In the genomic region with DNA sequence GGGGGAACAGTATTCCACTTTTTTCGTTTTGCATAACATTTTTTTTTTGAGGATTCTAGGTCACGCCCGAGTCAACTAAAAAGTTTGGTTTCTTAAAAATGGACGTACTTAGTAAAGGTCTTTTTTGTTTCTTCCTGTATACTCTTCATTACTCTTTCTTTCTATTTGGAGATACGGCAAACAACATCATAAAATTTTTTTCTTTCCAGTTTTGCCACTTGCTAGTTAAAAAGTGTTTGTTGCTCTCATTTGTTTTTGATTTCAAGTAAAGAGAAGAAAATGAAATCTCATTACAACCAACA, we compare ENCODE assay signal across 1 cellular context.
TF ChIP-seq lines count a peak whose summit lies in the region.

No MANE protein-coding gene starts in this region.

TF ChIP-seq in HEK293, 187 proteins besides CTCF, POLR2A, EP300 and RAD21 (continued from another document):
- TF ChIP-seq PRDM2 (tag by site-specific recombination; IDR thresholded peaks at IDR 0.05; ENCODE audit: borderline replicate concordance), result no peak
- TF ChIP-seq ZNF518A (tag by site-specific recombination; conservative IDR thresholded peaks at IDR 0.05; ENCODE audit: low read depth), result no peak
- TF ChIP-seq ZNF362 (tag by site-specific recombination; IDR thresholded peaks at IDR 0.05), result peak; percentile 97
- no peak for TF ChIP-seq ZNF175 (tag by site-specific recombination; IDR thresholded peaks at IDR 0.05)
- no peak for TF ChIP-seq ZNF2 (tag by site-specific recombination; IDR thresholded peaks at IDR 0.05)
- no peak for TF ChIP-seq ZFP41 (tag by site-specific recombination; IDR thresholded peaks at IDR 0.05; ENCODE audit: borderline replicate concordance)
- no peak for TF ChIP-seq ZNF76 (tag by site-specific recombination; IDR thresholded peaks at IDR 0.05; ENCODE audit: borderline replicate concordance, low read depth)
- TF ChIP-seq ZNF366 (tag by site-specific recombination; conservative IDR thresholded peaks at IDR 0.05), result peak; percentile 14; the same call in 1 of the 2 replicates
- no peak for TF ChIP-seq ZSCAN16 (tag by site-specific recombination; IDR thresholded peaks at IDR 0.05)
- TF ChIP-seq ZBTB17 (tag by site-specific recombination; IDR thresholded peaks at IDR 0.05), result 0 out of 2 replicates have a peak, but pooled peaks have one; percentile 8
- TF ChIP-seq SP3 (tag by site-specific recombination; IDR thresholded peaks at IDR 0.05), result no peak
- peak; percentile 100 for TF ChIP-seq PRDM6 (tag by site-specific recombination; IDR thresholded peaks at IDR 0.05)
- TF ChIP-seq ZNF146 (tag by site-specific recombination; IDR thresholded peaks at IDR 0.05), result no peak
- no peak for TF ChIP-seq ZNF707 (tag by site-specific recombination; IDR thresholded peaks at IDR 0.05)
- TF ChIP-seq, protein P1, sequence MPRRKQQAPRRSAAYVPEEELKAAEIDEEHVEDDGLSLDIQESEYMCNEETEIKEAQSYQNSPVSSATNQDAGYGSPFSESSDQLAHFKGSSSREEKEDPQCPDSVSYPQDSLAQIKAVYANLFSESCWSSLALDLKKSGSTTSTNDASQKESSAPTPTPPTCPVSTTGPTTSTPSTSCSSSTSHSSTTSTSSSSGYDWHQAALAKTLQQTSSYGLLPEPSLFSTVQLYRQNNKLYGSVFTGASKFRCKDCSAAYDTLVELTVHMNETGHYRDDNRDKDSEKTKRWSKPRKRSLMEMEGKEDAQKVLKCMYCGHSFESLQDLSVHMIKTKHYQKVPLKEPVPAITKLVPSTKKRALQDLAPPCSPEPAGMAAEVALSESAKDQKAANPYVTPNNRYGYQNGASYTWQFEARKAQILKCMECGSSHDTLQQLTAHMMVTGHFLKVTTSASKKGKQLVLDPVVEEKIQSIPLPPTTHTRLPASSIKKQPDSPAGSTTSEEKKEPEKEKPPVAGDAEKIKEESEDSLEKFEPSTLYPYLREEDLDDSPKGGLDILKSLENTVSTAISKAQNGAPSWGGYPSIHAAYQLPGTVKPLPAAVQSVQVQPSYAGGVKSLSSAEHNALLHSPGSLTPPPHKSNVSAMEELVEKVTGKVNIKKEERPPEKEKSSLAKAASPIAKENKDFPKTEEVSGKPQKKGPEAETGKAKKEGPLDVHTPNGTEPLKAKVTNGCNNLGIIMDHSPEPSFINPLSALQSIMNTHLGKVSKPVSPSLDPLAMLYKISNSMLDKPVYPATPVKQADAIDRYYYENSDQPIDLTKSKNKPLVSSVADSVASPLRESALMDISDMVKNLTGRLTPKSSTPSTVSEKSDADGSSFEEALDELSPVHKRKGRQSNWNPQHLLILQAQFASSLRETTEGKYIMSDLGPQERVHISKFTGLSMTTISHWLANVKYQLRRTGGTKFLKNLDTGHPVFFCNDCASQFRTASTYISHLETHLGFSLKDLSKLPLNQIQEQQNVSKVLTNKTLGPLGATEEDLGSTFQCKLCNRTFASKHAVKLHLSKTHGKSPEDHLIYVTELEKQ (tag by site-specific recombination; IDR thresholded peaks at IDR 0.05; ENCODE audit: borderline replicate concordance), result no peak
